In genomic region chrX:72943033-72943818, GRCh38 we compare ENCODE assay signal across 14 cellular contexts. TPM values are rescaled to one million over a fixed set of nuclear protein-coding genes. Genes with fewer than 3 reads are reported as not detected.
DNase-seq lines count a peak whose midpoint lies in the region; ATAC-seq and TF ChIP-seq lines count a peak whose summit lies in the region.
"Not testable (repeated sequence)": the region's sequence is repeated elsewhere in the genome, so short reads cannot be mapped to it uniquely, and the experiment has no call there.
"Had no signal": no experiment of that assay in that cellular context is flagged by ENCODE, and none has a peak within 500 bp of the region (broad histone marks: within the 10 kb centered on the region; RNA-seq: fewer than 3 reads in every experiment).

No MANE protein-coding gene starts in this region.

- not testable (repeated sequence) for H3K4me1 ChIP-seq in gastroesophageal sphincter

- not testable (repeated sequence) for H3K36me3 Mint-ChIP-seq in activated CD4-positive, alpha-beta T cell treated with anti-CD3 and anti-CD28 coated beads for 36 hours (ENCODE audit: low read depth); stimulated activated memory B cell treated with anti-CD40 and anti-IgM and Interleukin-4, amounts not matched to agents 10 μg/mL and 1 μg/mL and 100 μg/mL, for 72 hours

- H3K9me3 Mint-ChIP-seq in activated CD4-positive, alpha-beta T cell treated with anti-CD3 and anti-CD28 coated beads for 36 hours (ENCODE audit: low read depth); stimulated activated memory B cell treated with anti-CD40 and anti-IgM and Interleukin-4, amounts not matched to agents 10 μg/mL and 1 μg/mL and 100 μg/mL, for 72 hours: not testable (repeated sequence)

- peak; percentile 84 for ATAC-seq in GM18511 (IDR thresholded peaks at IDR 0.05; ENCODE audit: unreplicated experiment)
- ATAC-seq in GM19395 (IDR thresholded peaks at IDR 0.05; ENCODE audit: unreplicated experiment) = peak; percentile 61
- peak; percentile 75 for ATAC-seq in GM21723 (IDR thresholded peaks at IDR 0.05; ENCODE audit: unreplicated experiment)
- peak; percentile 60 for ATAC-seq in HG02938 (IDR thresholded peaks at IDR 0.05; ENCODE audit: unreplicated experiment)
- ATAC-seq in HG03432 (IDR thresholded peaks at IDR 0.05; ENCODE audit: unreplicated experiment) = peak; percentile 82
- ATAC-seq in activated CD4-positive, alpha-beta T cell treated with anti-CD3 and anti-CD28 coated beads for 36 hours = peak; percentile 84
- ATAC-seq in gastroesophageal sphincter = peak; percentile 19
- ATAC-seq in stimulated activated memory B cell treated with anti-CD40 and anti-IgM and Interleukin-4, amounts not matched to agents 10 μg/mL and 1 μg/mL and 100 μg/mL, for 72 hours = peak; percentile 86

- not testable (repeated sequence) for TF ChIP-seq EP300 in gastroesophageal sphincter (IDR thresholded peaks at IDR 0.05)

- not testable (repeated sequence) for DNase-seq in activated CD4-positive, alpha-beta T cell treated with anti-CD3 and anti-CD28 coated beads for 36 hours

- intact Hi-C loops in activated CD4-positive, alpha-beta T cell treated with anti-CD3 and anti-CD28 coated beads for 36 hours (cut with DNase I, micrococcal nuclease) = not testable (repeated sequence)

- H3K36me3 ChIP-seq in gastroesophageal sphincter = not testable (repeated sequence)

- no CpG with 5 or more reads among the region's 44 CpGs for WGBS in gastroesophageal sphincter (ENCODE audit: low coverage in 1 of 2), 2 donors

- TF ChIP-seq POLR2A in gastroesophageal sphincter (IDR thresholded peaks at IDR 0.05) = not testable (repeated sequence)

- not testable (repeated sequence) for TF ChIP-seq CTCF in gastroesophageal sphincter (IDR thresholded peaks at IDR 0.05)

- not testable (repeated sequence) for H3K4me3 ChIP-seq in gastroesophageal sphincter

- H3K27me3 ChIP-seq in gastroesophageal sphincter = not testable (repeated sequence)

- not testable (repeated sequence) for H3K4me3 Mint-ChIP-seq in activated CD4-positive, alpha-beta T cell treated with anti-CD3 and anti-CD28 coated beads for 36 hours; stimulated activated memory B cell treated with anti-CD40 and anti-IgM and Interleukin-4, amounts not matched to agents 10 μg/mL and 1 μg/mL and 100 μg/mL, for 72 hours

- H3K27ac Mint-ChIP-seq in activated CD4-positive, alpha-beta T cell treated with anti-CD3 and anti-CD28 coated beads for 36 hours; stimulated activated memory B cell treated with anti-CD40 and anti-IgM and Interleukin-4, amounts not matched to agents 10 μg/mL and 1 μg/mL and 100 μg/mL, for 72 hours: not testable (repeated sequence)

- POLR2A ChIA-PET in activated CD4-positive, alpha-beta T cell treated with anti-CD3 and anti-CD28 coated beads for 36 hours (lab: Charles Lee) = not testable (repeated sequence)

- not testable (repeated sequence) for H3K27me3 Mint-ChIP-seq in activated CD4-positive, alpha-beta T cell treated with anti-CD3 and anti-CD28 coated beads for 36 hours; stimulated activated memory B cell treated with anti-CD40 and anti-IgM and Interleukin-4, amounts not matched to agents 10 μg/mL and 1 μg/mL and 100 μg/mL, for 72 hours

- H3K27ac ChIP-seq in gastroesophageal sphincter = not testable (repeated sequence)

- not testable (repeated sequence) for H3K4me1 Mint-ChIP-seq in activated CD4-positive, alpha-beta T cell treated with anti-CD3 and anti-CD28 coated beads for 36 hours; stimulated activated memory B cell treated with anti-CD40 and anti-IgM and Interleukin-4, amounts not matched to agents 10 μg/mL and 1 μg/mL and 100 μg/mL, for 72 hours

- not testable (repeated sequence) for H3K9me3 ChIP-seq in gastroesophageal sphincter

- CTCF ChIA-PET in activated CD4-positive, alpha-beta T cell treated with anti-CD3 and anti-CD28 coated beads for 36 hours (lab: Charles Lee) = not testable (repeated sequence)

RNA-seq across cellular contexts. Expression of gene DMRTC1, which starts 0.4 kb away (rescaled TPM):
- total RNA-seq in activated CD4-positive, alpha-beta T cell treated with anti-CD3 and anti-CD28 coated beads for 36 hours = under 1 TPM in 1 of 2 experiments, not detected in 1; 0.18 TPM
- total RNA-seq in gastroesophageal sphincter = under 1 TPM in 1 of 4 donors, not detected in 3; 0.81 TPM
- total RNA-seq: Caco-2, fibroblast of villous mesenchyme, kidney epithelial cell, tibial nerve had no signal

RNA-seq across cellular contexts. Expression of gene FAM236A, which starts 5.2 kb away (rescaled TPM):
- not detected for total RNA-seq in activated CD4-positive, alpha-beta T cell treated with anti-CD3 and anti-CD28 coated beads for 36 hours
- total RNA-seq in gastroesophageal sphincter = not detected
- total RNA-seq: Caco-2, colonic mucosa, fibroblast of villous mesenchyme, kidney epithelial cell, renal cortical epithelial cell, tibial nerve had no signal

RNA-seq across cellular contexts. Expression of gene FAM236C, which starts 30.8 kb away (rescaled TPM):
- not detected for total RNA-seq in activated CD4-positive, alpha-beta T cell treated with anti-CD3 and anti-CD28 coated beads for 36 hours
- not detected for total RNA-seq in gastroesophageal sphincter
- total RNA-seq: Caco-2, colonic mucosa, fibroblast of villous mesenchyme, kidney epithelial cell, renal cortical epithelial cell, tibial nerve had no signal

RNA-seq across cellular contexts. Expression of gene PABPC1L2B, which starts 59.5 kb away (rescaled TPM):
- not detected for total RNA-seq in activated CD4-positive, alpha-beta T cell treated with anti-CD3 and anti-CD28 coated beads for 36 hours
- total RNA-seq in gastroesophageal sphincter = not detected
- total RNA-seq: Caco-2, colonic mucosa, fibroblast of villous mesenchyme, renal cortical epithelial cell, tibial nerve had no signal

Comparison
In these comparisons a context has a peak if more than half of its experiments do, and no peak if none do; other contexts are left out.
1. ATAC-seq: peak in every context shown above with its lines; median percentile 86 in stimulated activated memory B cell treated with anti-CD40 and anti-IgM and Interleukin-4, amounts not matched to agents 10 μg/mL and 1 μg/mL and 100 μg/mL, for 72 hours; 84 in GM18511; 84 in activated CD4-positive, alpha-beta T cell treated with anti-CD3 and anti-CD28 coated beads for 36 hours; 82 in HG03432; 75 in GM21723; 61 in GM19395; 60 in HG02938; 19 in gastroesophageal sphincter.